In genomic region chr7:43869898-43870240, GRCh38 we compare ENCODE assay signal across 8 cellular contexts. TPM values are rescaled to one million over a fixed set of nuclear protein-coding genes. Genes with fewer than 3 reads are reported as not detected.
DNase-seq lines count a peak whose midpoint lies in the region; ATAC-seq and TF ChIP-seq lines count a peak whose summit lies in the region.

No MANE protein-coding gene starts in this region.

- peaks cover 58% of the 10 kb centered on the region for H3F3A ChIP-seq in PC-9 (ENCODE audit: insufficient read depth, low read depth)

- peaks cover 9% of the 10 kb centered on the region for H3K36me3 Mint-ChIP-seq in type B pancreatic cell

- H3K4me3 ChIP-seq in PC-9 (peak overlapping the region; percentile 69), colonic mucosa (peak overlapping the region; percentile 66)

- H3K27ac Mint-ChIP-seq in type B pancreatic cell: peak overlapping the region; percentile 96

- TF ChIP-seq CTCF in PC-9 (conservative IDR thresholded peaks at IDR 0.05): no peak
- no peak for TF ChIP-seq CTCF in colonic mucosa (IDR thresholded peaks at IDR 0.05)
- TF ChIP-seq CTCF in type B pancreatic cell (conservative IDR thresholded peaks at IDR 0.05): no peak

- POLR2A ChIA-PET in PC-9 (lab: Charles Lee; ENCODE audit: unreplicated experiment): interaction anchor here (0.5 to 1.1 kb wide), 9 partner anchors 15 to 938 kb away, joined by 3 to 22 read pairs (median 4); partner anchors contain the start of genes BLVRA, MRPL32, PSMA2 and STK17A

- no peaks in the 10 kb centered on the region for H3K27me3 ChIP-seq in PC-9 (ENCODE audit: insufficient read depth, low read depth)
- no peaks in the 10 kb centered on the region for H3K27me3 ChIP-seq in colonic mucosa

- peak overlapping the region; percentile 84 for H2AFZ ChIP-seq in PC-9

- H3K4me2 ChIP-seq in PC-9: peak overlapping the region; percentile 93

- CTCF ChIA-PET in PC-9 (lab: Charles Lee): interaction anchor here (1.5 kb wide), 1 partner anchor 287 kb away, joined by 8 read pairs; the partner anchor contains the start of gene STK17A

- peak overlapping the region; percentile 53 to 64 for H3K9ac ChIP-seq in colonic mucosa (ENCODE audit: low read depth in 2 of 2, low read length in 2 of 2)

- no peaks in the 10 kb centered on the region for H3K9me3 Mint-ChIP-seq in type B pancreatic cell

- H3K4me1 Mint-ChIP-seq in type B pancreatic cell (ENCODE audit: unreplicated experiment): peaks cover 28% of the 10 kb centered on the region

- no peaks in the 10 kb centered on the region for H3K9me2 ChIP-seq in PC-9 (ENCODE audit: insufficient read depth)

- H3K27ac ChIP-seq in PC-9: peak overlapping the region; percentile 95
- peak overlapping the region; percentile 77 for H3K27ac ChIP-seq in colonic mucosa

- peak overlapping the region; percentile 84 for H3K4me3 Mint-ChIP-seq in type B pancreatic cell

- H4K20me1 ChIP-seq in PC-9 (ENCODE audit: insufficient read depth): no peaks in the 10 kb centered on the region; the same call in 1 of the 2 replicates

- ATAC-seq in HG02678 (IDR thresholded peaks at IDR 0.05; ENCODE audit: unreplicated experiment) (peak; percentile 7), GM19397 (IDR thresholded peaks at IDR 0.05; ENCODE audit: unreplicated experiment) (no peak)

- BruUV-seq in PC-9 (replicated peaks; lab: Mats Ljungman, UMichigan): TSS peak; percentile 85

- peaks cover 58% of the 10 kb centered on the region for H3K4me1 ChIP-seq in PC-9 (replicated peaks; ENCODE audit: insufficient read depth)
- H3K4me1 ChIP-seq in colonic mucosa: peaks cover 6% of the 10 kb centered on the region

- intact Hi-C loops in PC-9 (cut with micrococcal nuclease; ENCODE audit: unreplicated experiment) (loop anchor here (1.0 to 5.0 kb wide), 4 partner anchors 21 to 72 kb away; partner anchors contain the start of gene UBE2D4), colonic mucosa (cut with DNase I) (no loop called here)

- H3K79me2 ChIP-seq in PC-9 (ENCODE audit: low read depth): peaks cover 15% of the 10 kb centered on the region

- peaks cover 6% of the 10 kb centered on the region for H3K9me3 ChIP-seq in PC-9 (ENCODE audit: insufficient read depth, low read depth)
- no peaks in the 10 kb centered on the region for H3K9me3 ChIP-seq in colonic mucosa

- H3K36me3 ChIP-seq in PC-9 (ENCODE audit: low read depth) (peaks cover 19% of the 10 kb centered on the region), colonic mucosa (no peaks in the 10 kb centered on the region)

- no peaks in the 10 kb centered on the region for H3K27me3 Mint-ChIP-seq in type B pancreatic cell

- DNase-seq in EL (peak; percentile 98), PC-9 (peak; percentile 67 to 96), colonic mucosa (peak; percentile 31), medulla oblongata (ENCODE audit: extremely low spot score) (peak; percentile 50), type B pancreatic cell (ENCODE audit: extremely low spot score, unreplicated experiment) (no peak), NCI-H1048 (lab: John Stamatoyannopoulos, UW) (no peak)

RNA-seq across cellular contexts. Expression of gene MRPS24, which starts 0.6 kb away (rescaled TPM):
- total RNA-seq in PC-9 (2021) (239 and 301 TPM in 2 replicates), colonic mucosa (100 to 1,000 TPM; 102 to 160 TPM), type B pancreatic cell (ENCODE audit: low replicate concordance) (96.6 and 101 TPM in 2 replicates)

RNA-seq across cellular contexts. Expression of gene URGCP, which starts 36.5 kb away (rescaled TPM):
- total RNA-seq in PC-9 (2021) (45.7 and 49.5 TPM in 2 replicates), colonic mucosa (10 to 100 TPM; 45.5 to 65.7 TPM), type B pancreatic cell (ENCODE audit: low replicate concordance) (28.2 and 35.0 TPM in 2 replicates)

RNA-seq across cellular contexts. Expression of gene UBE2D4, which starts 56.4 kb away (rescaled TPM):
- 11.2 and 17.1 TPM in 2 replicates for total RNA-seq in PC-9 (2021)
- 10 to 100 TPM in 1 of 2 donors, 1 to 10 TPM in 1; 8.9 to 12.8 TPM for total RNA-seq in colonic mucosa
- 11.4 and 16.7 TPM in 2 replicates for total RNA-seq in type B pancreatic cell (ENCODE audit: low replicate concordance)

Comparison
In these comparisons a context has a peak if more than half of its experiments do, and no peak if none do; other contexts are left out.
1. DNase-seq: peak in EL (single experiment), PC-9 (2 of 2), colonic mucosa (single experiment) and medulla oblongata (single experiment); none in type B pancreatic cell (single experiment) and NCI-H1048 (single experiment).